10 cellular contexts compared by ENCODE assay signal in the genomic region with DNA sequence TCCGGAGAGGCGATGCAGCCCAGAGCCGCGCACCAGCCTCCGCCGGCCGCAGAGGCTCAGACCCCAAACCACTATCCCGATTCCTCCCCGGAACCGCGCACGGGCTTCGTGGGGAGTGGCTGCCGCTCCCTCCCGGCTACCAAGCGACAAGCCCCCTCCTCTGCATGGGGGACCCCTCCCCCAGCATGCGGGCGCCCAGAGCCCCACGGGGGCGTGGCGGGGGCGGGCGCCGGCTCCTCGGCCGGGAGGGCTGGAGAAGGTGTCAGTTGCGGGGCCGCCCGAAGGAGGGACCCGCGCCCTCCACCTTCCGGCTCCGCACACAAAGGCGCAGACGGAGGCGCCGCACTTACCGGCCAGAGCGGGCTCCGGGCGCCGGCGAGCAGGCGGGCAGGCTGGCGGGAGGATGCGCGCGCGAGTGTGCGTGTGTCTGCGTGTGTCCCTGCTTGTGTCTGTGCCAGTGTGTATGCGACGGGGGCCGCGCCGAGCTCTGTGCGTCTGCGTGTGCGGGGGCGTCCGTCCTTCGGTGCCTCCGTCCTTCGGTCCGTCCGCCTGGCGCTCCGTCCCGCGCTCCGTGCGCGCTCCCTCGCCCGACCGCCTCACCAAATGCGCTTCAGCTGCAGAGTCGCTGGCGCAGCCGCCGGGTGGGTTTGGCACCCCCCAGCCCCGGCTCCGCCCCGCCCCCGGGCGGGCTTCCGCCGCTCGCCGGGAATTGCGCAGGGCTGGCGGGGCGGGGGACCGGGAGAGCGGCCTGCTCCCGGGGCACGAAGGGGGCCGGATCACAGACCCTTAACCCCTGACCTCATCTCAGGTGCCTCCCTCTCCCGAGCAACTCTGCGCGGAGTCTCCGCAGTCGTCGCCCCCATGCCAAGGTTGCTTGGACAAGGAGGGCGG. TPM values are rescaled to one million over a fixed set of nuclear protein-coding genes. Genes with fewer than 3 reads are reported as not detected.
DNase-seq lines count a peak whose midpoint lies in the region; ATAC-seq, FAIRE-seq and TF ChIP-seq lines count a peak whose summit lies in the region.
"Had no signal": no experiment of that assay in that cellular context is flagged by ENCODE, and none has a peak within 500 bp of the region (broad histone marks: within the 10 kb centered on the region; RNA-seq: fewer than 3 reads in every experiment).

A gene (minus strand): TSS at position 624 of the 891 bp plus-strand sequence. CDS start 19,840 bp downstream, outside the sequence.

- H4K20me1 ChIP-seq in SK-N-SH (ENCODE audit: insufficient read depth), result no peaks in the 10 kb centered on the region

- H3K9ac ChIP-seq in SK-N-SH, result no peak within 1 kb of the TSS

- no peaks in the 10 kb centered on the region for H3K9me3 ChIP-seq in SK-N-SH
- H3K9me3 ChIP-seq in psoas muscle, result no peaks in the 10 kb centered on the region
- no peaks in the 10 kb centered on the region for H3K9me3 ChIP-seq in small intestine (ENCODE audit: control insufficient read depth, low read depth)

- no peak within 1 kb of the TSS for H2AFZ ChIP-seq in SK-N-SH (ENCODE audit: low read depth)

- H3K4me1 Mint-ChIP-seq in glutamatergic neuron (ENCODE audit: low read depth, unreplicated experiment), result no peaks in the 10 kb centered on the region

- H3K36me3 ChIP-seq in SK-N-SH (replicated peaks in 1 of 2; ENCODE audit: control insufficient read depth in 1 of 2, insufficient read depth in 2 of 2, low read length in 1 of 2) (no peaks in the 10 kb centered on the region), psoas muscle (ENCODE audit: insufficient read depth in 1 of 2, low read depth in 1 of 2) (no peaks in the 10 kb centered on the region), small intestine (ENCODE audit: control insufficient read depth in 2 of 2, insufficient read depth in 2 of 2, low read length in 2 of 2) (no peaks in the 10 kb centered on the region)

- no peak within 1 kb of the TSS for H3K27ac Mint-ChIP-seq in glutamatergic neuron (ENCODE audit: unreplicated experiment)

- no peak for ATAC-seq in psoas muscle

- no peaks in the 10 kb centered on the region for H3F3A ChIP-seq in SK-N-SH (replicated peaks; ENCODE audit: insufficient read depth)

- no peak for FAIRE-seq in GM12891 (lab: Jason Lieb, UNC)
- FAIRE-seq in small intestine (lab: Jason Lieb, UNC), result no peak

- TF ChIP-seq RAD21 in SK-N-SH (IDR thresholded peaks at IDR 0.05; ENCODE audit: low read length), result no peak

- CTCF ChIA-PET in SK-N-SH (lab: Yijun Ruan, JAX), result interaction anchor here (1.6 to 14.4 kb wide), 3 partner anchors 11 to 16 kb away, joined by 5 to 185 read pairs (median 23); no protein-coding TSS in a partner anchor

- peaks cover 9% of the 10 kb centered on the region for H3K27me3 Mint-ChIP-seq in glutamatergic neuron (ENCODE audit: unreplicated experiment)

- POLR2A ChIA-PET in SK-N-SH (lab: Yijun Ruan, JAX), result no interaction called here

- H3K4me1 ChIP-seq in SK-N-SH (ENCODE audit: control insufficient read depth in 1 of 2, insufficient read depth in 2 of 2, low read depth in 1 of 2, low read length in 1 of 2) (peaks cover 0 to 2% of the 10 kb centered on the region in 2 experiments; a peak in 1 of 4 replicates), psoas muscle (no peaks in the 10 kb centered on the region), small intestine (ENCODE audit: control insufficient read depth in 2 of 2, insufficient read depth in 1 of 2, low read depth in 1 of 2, low read length in 1 of 2) (no peaks in the 10 kb centered on the region)

- intact Hi-C loops in psoas muscle (cut with DNase I), result no loop called here

- TF ChIP-seq CTCF in SK-N-SH (IDR thresholded peaks at IDR 0.05) (no peak), glutamatergic neuron (IDR thresholded peaks at IDR 0.05; ENCODE audit: partially characterized antibody, unreplicated experiment) (no peak), psoas muscle (IDR thresholded peaks at IDR 0.05) (no peak)

- H3K9me3 Mint-ChIP-seq in glutamatergic neuron (ENCODE audit: unreplicated experiment), result peaks cover 4% of the 10 kb centered on the region

- no peak for TF ChIP-seq EP300 in SK-N-SH (IDR thresholded peaks at IDR 0.05; ENCODE audit: borderline replicate concordance in 1 of 2, low read depth in 1 of 2, low read length in 1 of 2)

- H3K9me2 ChIP-seq in SK-N-SH, result no peaks in the 10 kb centered on the region

- H3K27ac ChIP-seq in SK-N-SH (ENCODE audit: low read depth in 2 of 2, low read length in 1 of 2) (no peak within 1 kb of the TSS), psoas muscle (no peak within 1 kb of the TSS), small intestine (ENCODE audit: low read depth in 1 of 2, low read length in 1 of 2) (no peak within 1 kb of the TSS)

- peak; percentile 23 for DNase-seq in GM12891 (ENCODE audit: insufficient read length, low spot score)
- DNase-seq in SK-N-SH, result peak; percentile 66
- DNase-seq in glutamatergic neuron, result peak; percentile 66
- no peak for DNase-seq in psoas muscle
- no peak for DNase-seq in small intestine
- no peak for DNase-seq in NCI-H2029 treated with DMSO at 0.1 percent for 48 hours (lab: John Stamatoyannopoulos, UW)
- no peak for DNase-seq in NCI-H2081 (lab: John Stamatoyannopoulos, UW)
- DNase-seq in stimulated activated naive CD4-positive, alpha-beta T cell (lab: John Stamatoyannopoulos, UW), result no peak
- DNase-seq: activated CD4-positive, CD25-positive, alpha-beta regulatory T cell treated with anti-CD3 and anti-CD28 coated beads, Interleukin-2, amount 50 U/mL, for 72 hours; NCI-H2171 treated with DMSO at 0.1 percent for 48 hours had no signal

- H3K4me3 ChIP-seq in SK-N-SH (ENCODE audit: low read depth in 2 of 2, low read length in 1 of 2), result peak within 1 kb of the TSS; percentile 39 to 48; a peak in 3 of 4 replicates
- H3K4me3 ChIP-seq in psoas muscle, result peak within 1 kb of the TSS; percentile 59
- H3K4me3 ChIP-seq in small intestine (ENCODE audit: low read depth in 1 of 2, low read length in 2 of 2), result peak within 1 kb of the TSS in 1 of 2 donors; percentile 8

- no peak for TF ChIP-seq POLR2A in GM12891 (IDR thresholded peaks at IDR 0.05; ENCODE audit: low read depth, low read length)

- H3K4me3 Mint-ChIP-seq in glutamatergic neuron (ENCODE audit: unreplicated experiment), result peak within 1 kb of the TSS; percentile 85

- no peaks in the 10 kb centered on the region for H3K79me2 ChIP-seq in SK-N-SH (ENCODE audit: insufficient read depth)

- H3K27me3 ChIP-seq in SK-N-SH (ENCODE audit: insufficient read depth) (peaks cover 50% of the 10 kb centered on the region), psoas muscle (ENCODE audit: insufficient read depth in 3 of 3, low read length in 2 of 3) (peaks cover 4 to 49% (median 11%) of the 10 kb centered on the region in 3 donors), small intestine (ENCODE audit: control insufficient read depth in 2 of 2, insufficient read depth in 2 of 2, low read length in 2 of 2) (peaks cover 7 to 22% of the 10 kb centered on the region in 2 donors)

- H3K4me2 ChIP-seq in SK-N-SH, result peak within 1 kb of the TSS; percentile 78

- WGBS in SK-N-SH (ENCODE audit: low lambda C conversion rate), result 1% methylated on average over 34 of the region's 105 CpGs
- WGBS in psoas muscle, 3 donors, result 0 to 1% (median 1%) methylated on average over 58 to 105 of the region's 105 CpGs
- 2 to 5% (median 3%) methylated on average over 80 to 105 of the region's 105 CpGs for WGBS in small intestine, 3 donors

- H3K36me3 Mint-ChIP-seq in glutamatergic neuron (ENCODE audit: unreplicated experiment), result no peaks in the 10 kb centered on the region

TF ChIP-seq in GM12891, 5 proteins besides CTCF, POLR2A, EP300 and RAD21:
- TF ChIP-seq PAX5 (IDR thresholded peaks at IDR 0.05; ENCODE audit: insufficient read depth, low read length, severe bottlenecking) (no peak), POLR2AphosphoS5 (IDR thresholded peaks at IDR 0.05; ENCODE audit: low read depth, low read length) (no peak), SPI1 (IDR thresholded peaks at IDR 0.05; ENCODE audit: low read depth, low read length) (no peak), POU2F2 (IDR thresholded peaks at IDR 0.05; ENCODE audit: low read depth, low read length) (no peak), TAF1 (IDR thresholded peaks at IDR 0.05; ENCODE audit: low read depth, low read length) (no peak)

TF ChIP-seq in SK-N-SH, 30 proteins besides CTCF, POLR2A, EP300 and RAD21:
- TF ChIP-seq SIN3A (IDR thresholded peaks at IDR 0.05; ENCODE audit: borderline replicate concordance, low read depth, low read length) (no peak), MXI1 (IDR thresholded peaks at IDR 0.05; ENCODE audit: low read depth, low read length) (no peak), RFX5 (IDR thresholded peaks at IDR 0.05; ENCODE audit: low read length) (no peak), GABPA (IDR thresholded peaks at IDR 0.05; ENCODE audit: low read depth) (no peak), YY1 (IDR thresholded peaks at IDR 0.05; ENCODE audit: low read depth) (no peak), POLR2AphosphoS5 (IDR thresholded peaks at IDR 0.05; ENCODE audit: low read depth, low read length) (no peak), TAF1 (IDR thresholded peaks at IDR 0.05; ENCODE audit: borderline replicate concordance, low read depth, low read length) (no peak), FOXM1 (IDR thresholded peaks at IDR 0.05; ENCODE audit: low read depth) (no peak), RCOR1 (IDR thresholded peaks at IDR 0.05; ENCODE audit: low read length) (no peak), JUND (IDR thresholded peaks at IDR 0.05) (no peak)
- TF ChIP-seq, protein P1, sequence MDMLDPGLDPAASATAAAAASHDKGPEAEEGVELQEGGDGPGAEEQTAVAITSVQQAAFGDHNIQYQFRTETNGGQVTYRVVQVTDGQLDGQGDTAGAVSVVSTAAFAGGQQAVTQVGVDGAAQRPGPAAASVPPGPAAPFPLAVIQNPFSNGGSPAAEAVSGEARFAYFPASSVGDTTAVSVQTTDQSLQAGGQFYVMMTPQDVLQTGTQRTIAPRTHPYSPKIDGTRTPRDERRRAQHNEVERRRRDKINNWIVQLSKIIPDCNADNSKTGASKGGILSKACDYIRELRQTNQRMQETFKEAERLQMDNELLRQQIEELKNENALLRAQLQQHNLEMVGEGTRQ (IDR thresholded peaks at IDR 0.05; ENCODE audit: borderline replicate concordance, low read depth, low read length), result no peak
- TF ChIP-seq, protein P2, sequence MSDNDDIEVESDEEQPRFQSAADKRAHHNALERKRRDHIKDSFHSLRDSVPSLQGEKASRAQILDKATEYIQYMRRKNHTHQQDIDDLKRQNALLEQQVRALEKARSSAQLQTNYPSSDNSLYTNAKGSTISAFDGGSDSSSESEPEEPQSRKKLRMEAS (IDR thresholded peaks at IDR 0.05; ENCODE audit: low read depth), result no peak

RNA-seq across cellular contexts. Expression of the gene that starts here (rescaled TPM):
- polyA plus RNA-seq in GM12891 (2012; ENCODE audit: low read depth, missing spikeins), result not detected
- polyA plus RNA-seq in SK-N-SH (2012; rRNA removed), result not detected in 2 replicates
- polyA plus RNA-seq in SK-N-SH (2012; cell fraction: cytosol; rRNA removed), result not detected in 2 replicates
- 0.01 and 0.02 TPM in 2 replicates for polyA plus RNA-seq in SK-N-SH (2012; cell fraction: nucleus; rRNA removed)
- 25.8 TPM for total RNA-seq in glutamatergic neuron (ENCODE audit: unreplicated experiment)
- total RNA-seq in psoas muscle, result 1 to 10 TPM in 1 of 4 donors, under 1 TPM in 3; 0.22 to 1.4 (median 0.71) TPM
- under 1 TPM; 0.47 to 0.61 (median 0.47) TPM for polyA plus RNA-seq in psoas muscle
- polyA plus RNA-seq in small intestine, result 1 to 10 TPM in 1 of 3 donors, not detected in 2; 1.6 TPM

Comparison
In these comparisons a context has a peak if more than half of its experiments do, and no peak if none do; other contexts are left out.
1. RNA of the gene that starts here (total RNA-seq): 25.8 TPM in glutamatergic neuron (single experiment); 0.22 to 1.4 TPM in psoas muscle; every median in the first group is over 10 times any median in the second.
2. Peak in DNase-seq, H3K4me3 ChIP-seq and H3K4me2 ChIP-seq in SK-N-SH; RNA of the gene not detected or under 1 TPM.
3. DNase-seq: peak in GM12891 (single experiment) and glutamatergic neuron (single experiment); none in psoas muscle (0 of 2), small intestine (single experiment), NCI-H2029 treated with DMSO at 0.1 percent for 48 hours (single experiment), NCI-H2081 (0 of 2) and stimulated activated naive CD4-positive, alpha-beta T cell (0 of 6).